Comparison of ENCODE assay signal across 8 cellular contexts in genomic region chr13:74288361-74288911, GRCh38.
DNase-seq lines count a peak whose midpoint lies in the region; ATAC-seq, FAIRE-seq and TF ChIP-seq lines count a peak whose summit lies in the region.

No MANE protein-coding gene starts in this region.

- CTCF ChIA-PET in A549 (lab: Yijun Ruan, JAX): interaction anchor here (1.0 to 3.5 kb wide), 5 partner anchors 8 to 931 kb away, joined by 4 to 13 read pairs (median 5); no protein-coding TSS in a partner anchor

- no peak for ATAC-seq in A549
- peak; percentile 48 for ATAC-seq in upper lobe of right lung
- no peak for ATAC-seq in GM21447 (IDR thresholded peaks at IDR 0.05; ENCODE audit: unreplicated experiment)

- H3K4me2 ChIP-seq in A549: peak overlapping the region; percentile 44

- DNase-seq in A549 (ENCODE audit: low read depth in 1 of 2, low spot score in 1 of 2) (no peak), KBM-7 (peak; percentile 4), dermis blood vessel endothelial cell (peak; percentile 32), mucosa of gallbladder (ENCODE audit: low spot score) (peak; percentile 47), upper lobe of right lung (peak; percentile 60), DMS114 treated with DMSO at 0.1 percent for 48 hours (lab: John Stamatoyannopoulos, UW; ENCODE audit: unreplicated experiment) (no peak)
- DNase-seq in activated CD4-positive, alpha-beta T cell treated with anti-CD3 and anti-CD28 coated beads for 1 hour: peak; percentile 8

- TF ChIP-seq EP300 in A549 (IDR thresholded peaks at IDR 0.05): no peak

- POLR2A ChIA-PET in A549 (lab: Yijun Ruan, JAX): interaction anchor here (0.7 kb wide), 1 partner anchor 895 kb away, joined by 4 read pairs; no protein-coding TSS in a partner anchor

- H3K36me3 ChIP-seq in upper lobe of right lung: no peaks in the 10 kb centered on the region

- no peak overlapping the region for H3K27ac ChIP-seq in A549
- no peak overlapping the region for H3K27ac ChIP-seq in upper lobe of right lung

- intact Hi-C loops in upper lobe of right lung (cut with DNase I): no loop called here

- no peak for FAIRE-seq in A549 (lab: Jason Lieb, UNC)

- WGBS in A549 (ENCODE audit: missing lambda C conversion rate): 80% methylated on average over 9 of the region's 10 CpGs

- in situ Hi-C loops in KBM-7 (cut with MboI; ENCODE audit: low pct_unique_long_range_greater_than_20kb, low sequenced_read_pairs): no loop called here

- H3K27me3 ChIP-seq in upper lobe of right lung: no peaks in the 10 kb centered on the region

- H3K4me1 ChIP-seq in A549 (peaks cover 12% of the 10 kb centered on the region; the same call in 2 of the 3 replicates), upper lobe of right lung (peaks cover 14% of the 10 kb centered on the region)

- TF ChIP-seq CTCF in A549 (IDR thresholded peaks at IDR 0.05) (no peak), upper lobe of right lung (IDR thresholded peaks at IDR 0.05) (no peak)

- H3K4me3 ChIP-seq in A549: no peak overlapping the region
- peak overlapping the region; percentile 3 for H3K4me3 ChIP-seq in upper lobe of right lung

- no peak for TF ChIP-seq POLR2A in A549 (IDR thresholded peaks at IDR 0.05; ENCODE audit: low read length)

- H3K9me3 ChIP-seq in A549 (no peaks in the 10 kb centered on the region), upper lobe of right lung (no peaks in the 10 kb centered on the region)

- no peak for TF ChIP-seq RAD21 in A549 (conservative IDR thresholded peaks at IDR 0.05 in 1 of 2, IDR thresholded peaks at IDR 0.05 in 1 of 2)

TF ChIP-seq in A549, 52 proteins besides CTCF, POLR2A, EP300 and RAD21:
- TF ChIP-seq ZFP36 (IDR thresholded peaks at IDR 0.05; ENCODE audit: borderline replicate concordance, partially characterized antibody): no peak
- TF ChIP-seq MYC (IDR thresholded peaks at IDR 0.05; ENCODE audit: borderline replicate concordance, low read length): no peak
- no peak for TF ChIP-seq TFCP2L1 (CRISPR knock-in tag; IDR thresholded peaks at IDR 0.05)
TF ChIP-seq in A549: peak in this region for 0.

Comparison
In these comparisons a context has a peak if more than half of its experiments do, and no peak if none do; other contexts are left out.
1. DNase-seq: peak in KBM-7 (single experiment), activated CD4-positive, alpha-beta T cell treated with anti-CD3 and anti-CD28 coated beads for 1 hour (single experiment), dermis blood vessel endothelial cell (single experiment), mucosa of gallbladder (single experiment) and upper lobe of right lung (single experiment); none in A549 (0 of 2) and DMS114 treated with DMSO at 0.1 percent for 48 hours (single experiment).